7 cellular contexts compared by ENCODE assay signal in the genomic region with DNA sequence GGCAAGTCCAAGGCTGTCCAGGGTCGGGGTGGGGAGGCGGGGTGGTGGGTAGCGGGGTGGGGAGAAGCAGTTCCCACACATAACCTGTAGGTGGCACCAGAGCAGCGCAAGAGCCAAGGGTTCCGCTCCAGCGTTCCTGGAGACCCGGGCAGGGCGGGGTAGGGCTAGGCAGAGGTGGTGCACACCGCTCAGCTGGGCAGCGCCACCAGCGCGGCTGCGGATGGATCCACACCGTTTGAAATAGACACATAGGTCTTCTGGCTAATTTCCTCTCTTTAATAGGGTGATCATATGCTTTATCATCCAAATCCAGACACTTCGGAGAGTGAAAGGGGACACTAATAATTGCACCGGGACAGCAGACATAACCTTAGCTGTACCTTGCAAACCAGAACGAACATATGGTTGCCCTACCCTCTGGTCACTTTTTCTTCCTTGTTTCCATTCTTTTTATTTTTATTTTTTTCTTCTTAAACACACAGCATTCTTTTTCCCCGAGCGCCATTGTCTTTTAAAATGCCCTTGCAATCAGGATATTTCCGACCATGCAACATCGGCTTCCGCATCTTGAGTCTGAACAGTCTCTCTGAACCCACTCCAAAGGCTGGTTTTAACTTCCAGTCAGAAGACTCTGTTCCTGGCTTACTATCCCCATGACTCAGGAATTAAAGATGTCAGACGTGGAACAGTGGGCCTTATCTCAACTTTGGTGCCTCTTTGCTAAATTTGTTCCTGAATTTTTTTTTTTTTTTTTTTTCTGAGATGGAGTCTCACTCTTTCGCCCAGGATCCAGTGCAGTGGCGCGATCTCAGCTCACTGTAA. TPM values are rescaled to one million over a fixed set of nuclear protein-coding genes. Genes with fewer than 3 reads are reported as not detected.
DNase-seq lines count a peak whose midpoint lies in the region; ATAC-seq, FAIRE-seq and TF ChIP-seq lines count a peak whose summit lies in the region.

No MANE protein-coding gene starts in this region.

- H3K4me1 ChIP-seq in astrocyte (ENCODE audit: insufficient read depth, low read length): peaks cover 4% of the 10 kb centered on the region
- no peaks in the 10 kb centered on the region for H3K4me1 ChIP-seq in iPS DF 6.9 (ENCODE audit: control insufficient read depth, insufficient read depth, low read length)
- peaks cover 8% of the 10 kb centered on the region for H3K4me1 ChIP-seq in skeletal muscle satellite cell (ENCODE audit: control insufficient read depth, insufficient read depth, low read length)

- H3K27me3 ChIP-seq in astrocyte (ENCODE audit: insufficient read depth, low read length) (peaks cover 9% of the 10 kb centered on the region), iPS DF 6.9 (ENCODE audit: control insufficient read depth, insufficient read depth, low read length) (peaks cover 1% of the 10 kb centered on the region; the same call in 1 of the 2 replicates), skeletal muscle satellite cell (ENCODE audit: control insufficient read depth, insufficient read depth, low read length) (peaks cover 12% of the 10 kb centered on the region)

- peak; percentile 7 for DNase-seq in NCI-H2029 treated with DMSO at 0.1 percent for 48 hours (lab: John Stamatoyannopoulos, UW)
- peak; percentile 75 for DNase-seq in T-helper 9 cell
- DNase-seq in astrocyte (ENCODE audit: low read depth): peak; percentile 53
- DNase-seq in iPS DF 6.9 (ENCODE audit: low read depth, low spot score): peak; percentile 75

- no peaks in the 10 kb centered on the region for H3K79me2 ChIP-seq in astrocyte (ENCODE audit: insufficient read depth, low read length)

- H3K9me3 ChIP-seq in astrocyte (ENCODE audit: insufficient read depth, low read depth, low read length) (no peaks in the 10 kb centered on the region), iPS DF 6.9 (ENCODE audit: control insufficient read depth, insufficient read depth, low read length) (no peaks in the 10 kb centered on the region), skeletal muscle satellite cell (replicated peaks; ENCODE audit: low read length) (no peaks in the 10 kb centered on the region)

- H3K4me2 ChIP-seq in astrocyte (ENCODE audit: low read length): peak overlapping the region; percentile 83
- peak overlapping the region; percentile 86 for H3K4me2 ChIP-seq in skeletal muscle satellite cell (ENCODE audit: low read length)

- peaks cover 4% of the 10 kb centered on the region for H3K4me1 Mint-ChIP-seq in astrocyte (ENCODE audit: low read depth, unreplicated experiment)

- H3K27ac Mint-ChIP-seq in astrocyte (ENCODE audit: unreplicated experiment): no peak overlapping the region

- H3K9ac ChIP-seq in astrocyte (ENCODE audit: low read length) (peak overlapping the region; percentile 59), skeletal muscle satellite cell (ENCODE audit: low read depth, low read length) (peak overlapping the region; percentile 48)

- H3K36me3 Mint-ChIP-seq in astrocyte (ENCODE audit: low read depth, unreplicated experiment): no peaks in the 10 kb centered on the region

- no peak for FAIRE-seq in astrocyte (lab: Jason Lieb, UNC)

- H3K27me3 Mint-ChIP-seq in astrocyte (ENCODE audit: low read depth, unreplicated experiment): peaks cover 8% of the 10 kb centered on the region

- peak; percentile 99 for ATAC-seq in GM18511 (IDR thresholded peaks at IDR 0.05; ENCODE audit: unreplicated experiment)
- peak; percentile 88 for ATAC-seq in HG03025 (IDR thresholded peaks at IDR 0.05; ENCODE audit: low FRiP score, unreplicated experiment)

- peak; percentile 17 for TF ChIP-seq CTCF in astrocyte (IDR thresholded peaks at IDR 0.05; ENCODE audit: insufficient read depth, low read depth, low read length)

- H3K4me3 Mint-ChIP-seq in astrocyte (ENCODE audit: unreplicated experiment): peak overlapping the region; percentile 43

- no CpG with 5 or more reads among the region's 26 CpGs for WGBS in iPS DF 6.9 (ENCODE audit: insufficient coverage, insufficient read length)

- H3K27ac ChIP-seq in astrocyte (ENCODE audit: low read depth, low read length) (no peak overlapping the region), iPS DF 6.9 (ENCODE audit: low read length) (no peak overlapping the region)

- H3K9me3 Mint-ChIP-seq in astrocyte (ENCODE audit: unreplicated experiment): no peaks in the 10 kb centered on the region

- H3K36me3 ChIP-seq in astrocyte (ENCODE audit: insufficient read depth, low read length) (no peaks in the 10 kb centered on the region), iPS DF 6.9 (ENCODE audit: control insufficient read depth, insufficient read depth, low read length) (no peaks in the 10 kb centered on the region), skeletal muscle satellite cell (ENCODE audit: insufficient read depth, low read length) (no peaks in the 10 kb centered on the region)

- peak overlapping the region; percentile 75 for H2AFZ ChIP-seq in astrocyte (ENCODE audit: low read depth, low read length)

- H3K4me3 ChIP-seq in astrocyte (ENCODE audit: insufficient read depth, low read depth, low read length) (peak overlapping the region; percentile 45), iPS DF 6.9 (ENCODE audit: low read length) (no peak overlapping the region), skeletal muscle satellite cell (ENCODE audit: low read length) (peak overlapping the region; percentile 64)

- H4K20me1 ChIP-seq in astrocyte (ENCODE audit: insufficient read depth, low read length): no peaks in the 10 kb centered on the region

RNA-seq across cellular contexts. Expression of a gene that starts 12.5 kb away (rescaled TPM):
- 13.5 and 16.2 TPM in 2 replicates for total RNA-seq in astrocyte
- total RNA-seq in skeletal muscle satellite cell (2012; rRNA removed): 6.6 and 7.0 TPM in 2 replicates

Comparison
In these comparisons a context has a peak if more than half of its experiments do, and no peak if none do; other contexts are left out.
1. DNase-seq: peak in every context shown above with its lines; median percentile 75 in T-helper 9 cell; 75 in iPS DF 6.9; 53 in astrocyte; 7 in NCI-H2029 treated with DMSO at 0.1 percent for 48 hours.